In genomic region chr9:35792044-35792813, GRCh38 we compare ENCODE assay signal across 15 cellular contexts. TPM values are rescaled to one million over a fixed set of nuclear protein-coding genes. Genes with fewer than 3 reads are reported as not detected.
DNase-seq lines count a peak whose midpoint lies in the region; ATAC-seq and TF ChIP-seq lines count a peak whose summit lies in the region.
"Had no signal": no experiment of that assay in that cellular context is flagged by ENCODE, and none has a peak within 500 bp of the region (broad histone marks: within the 10 kb centered on the region; RNA-seq: fewer than 3 reads in every experiment).

No MANE protein-coding gene starts in this region.

- no peak overlapping the region for H2BK15ac ChIP-seq in mesenchymal stem cell (ENCODE audit: low read depth, poor library complexity, severe bottlenecking)

- TF ChIP-seq CTCF in HFF-Myc (IDR thresholded peaks at IDR 0.05; ENCODE audit: low read depth, low read length, missing control alignments) (no peak), coronary artery (IDR thresholded peaks at IDR 0.05) (no peak)

- no peak for ATAC-seq in activated CD8-positive, alpha-beta T cell treated with anti-CD3 and anti-CD28 coated beads, Interleukin-2, amount 10 ng/mL, durations not matched to agents 7 days and 5 days

- CTCF ChIA-PET in activated CD8-positive, alpha-beta T cell treated with anti-CD3 and anti-CD28 coated beads, Interleukin-2, amount 10 ng/mL, durations not matched to agents 7 days and 5 days (lab: Charles Lee): interaction anchor here (1.1 to 1.6 kb wide), 4 partner anchors 34 to 90 kb away, joined by 3 to 4 read pairs (median 4); no protein-coding TSS in a partner anchor

- POLR2A ChIA-PET in activated CD8-positive, alpha-beta T cell treated with anti-CD3 and anti-CD28 coated beads, Interleukin-2, amount 10 ng/mL, durations not matched to agents 7 days and 5 days (lab: Charles Lee): interaction anchor here (0.7 kb wide), 1 partner anchor 13 kb away, joined by 3 read pairs; no protein-coding TSS in a partner anchor

- H3K4me3 ChIP-seq in HFF-Myc (replicated peaks; ENCODE audit: low read depth, low read length) (peak overlapping the region; percentile 39), coronary artery (peak overlapping the region; percentile 93), mesenchymal stem cell (ENCODE audit: insufficient read depth in 1 of 2, low read depth in 1 of 2, low read length in 2 of 2) (peak overlapping the region in 1 of 2 experiments; percentile 77), subcutaneous abdominal adipose tissue (ENCODE audit: low read depth in 1 of 5, low read length in 5 of 5) (peak overlapping the region in 4 of 5 donors; percentile 39 to 69 (median 56))

- peaks cover 8% of the 10 kb centered on the region for H3K36me3 Mint-ChIP-seq in activated CD8-positive, alpha-beta T cell treated with anti-CD3 and anti-CD28 coated beads, Interleukin-2, amount 10 ng/mL, durations not matched to agents 7 days and 5 days (ENCODE audit: low read depth)

- H3K79me1 ChIP-seq in mesenchymal stem cell (replicated peaks; ENCODE audit: low read length, poor library complexity, severe bottlenecking): peaks cover 26% of the 10 kb centered on the region

- peaks cover 28% of the 10 kb centered on the region for H3K4me1 ChIP-seq in mesenchymal stem cell (ENCODE audit: control insufficient read depth, insufficient read depth, low read depth, low read length)
- peaks cover 0 to 44% (median 41%) of the 10 kb centered on the region in 5 donors for H3K4me1 ChIP-seq in subcutaneous abdominal adipose tissue (ENCODE audit: control insufficient read depth in 5 of 5, insufficient read depth in 5 of 5, low read length in 5 of 5)

- no peak overlapping the region for H3K23ac ChIP-seq in mesenchymal stem cell (ENCODE audit: low read length in 2 of 2)

- peak overlapping the region; percentile 80 for H3K4me2 ChIP-seq in mesenchymal stem cell (ENCODE audit: low read length, poor library complexity, severe bottlenecking)
- H3K4me2 ChIP-seq: SK-N-SH had no signal

- peak overlapping the region; percentile 13 to 28 for H3K18ac ChIP-seq in mesenchymal stem cell (ENCODE audit: low read depth in 1 of 2, low read length in 2 of 2)

- H3K4ac ChIP-seq in mesenchymal stem cell (ENCODE audit: low read depth in 1 of 2, low read length in 2 of 2): peak overlapping the region; percentile 17 to 36

- H3K27me3 ChIP-seq in mesenchymal stem cell (ENCODE audit: control insufficient read depth in 1 of 2, insufficient read depth in 1 of 2, low read length in 2 of 2): no peaks in the 10 kb centered on the region
- H3K27me3 ChIP-seq in subcutaneous abdominal adipose tissue (ENCODE audit: control insufficient read depth in 5 of 5, insufficient read depth in 4 of 5, low read length in 5 of 5): no peaks in the 10 kb centered on the region

- H2BK12ac ChIP-seq in mesenchymal stem cell (ENCODE audit: low read length in 2 of 2): peak overlapping the region in 1 of 2 experiments; percentile 7

- H3K36me3 ChIP-seq in mesenchymal stem cell (ENCODE audit: control insufficient read depth in 1 of 2, insufficient read depth in 2 of 2, low read depth in 1 of 2, low read length in 2 of 2) (peaks cover 0 to 6% of the 10 kb centered on the region in 2 experiments), subcutaneous abdominal adipose tissue (ENCODE audit: control insufficient read depth in 5 of 5, insufficient read depth in 5 of 5, low read length in 5 of 5) (no peaks in the 10 kb centered on the region)

- H2AK5ac ChIP-seq in mesenchymal stem cell (ENCODE audit: low read length, severe bottlenecking): no peak overlapping the region

- no peaks in the 10 kb centered on the region for H3K9me3 Mint-ChIP-seq in activated CD8-positive, alpha-beta T cell treated with anti-CD3 and anti-CD28 coated beads, Interleukin-2, amount 10 ng/mL, durations not matched to agents 7 days and 5 days (ENCODE audit: insufficient read depth)
- H3K9me3 Mint-ChIP-seq: CD4-positive, CD25-positive, alpha-beta regulatory T cell; dendritic cell treated with granulocyte-macrophage colony-stimulating factor and Interleukin-4, amounts not matched to agents 40 ng/mL and 50 ng/mL, for 4 days had no signal

- H3K9me3 ChIP-seq in mesenchymal stem cell (ENCODE audit: control insufficient read depth, low read length) (no peaks in the 10 kb centered on the region), subcutaneous abdominal adipose tissue (ENCODE audit: control insufficient read depth in 5 of 5, low read length in 5 of 5) (no peaks in the 10 kb centered on the region)
- H3K9me3 ChIP-seq: SK-N-SH had no signal

- H2AFZ ChIP-seq in mesenchymal stem cell (ENCODE audit: low read depth, low read length): no peak overlapping the region

- no peak overlapping the region for H3K14ac ChIP-seq in mesenchymal stem cell (ENCODE audit: low read length in 2 of 2)

- DNase-seq in HFF-Myc (ENCODE audit: extremely low read depth, low read depth) (no peak), coronary artery (ENCODE audit: low spot score) (no peak), mesenchymal stem cell (no peak), medulla oblongata (ENCODE audit: extremely low spot score) (no peak), NCI-H1105 (lab: John Stamatoyannopoulos, UW) (no peak), kidney glomerular epithelial cell (lab: John Stamatoyannopoulos, UW) (no peak)
- DNase-seq in activated CD8-positive, alpha-beta T cell treated with anti-CD3 and anti-CD28 coated beads, Interleukin-2, amount 10 ng/mL, durations not matched to agents 7 days and 5 days: no peak
- DNase-seq: activated CD4-positive, alpha-beta T cell treated with anti-CD3 and anti-CD28 coated beads for 4 hours; activated gamma-delta T cell treated with Interleukin-2 at 50 U/mL for 16 hours; CD4-positive, CD25-positive, alpha-beta regulatory T cell; NCI-H1417 treated with DMSO at 0.1 percent for 48 hours had no signal

- H4K91ac ChIP-seq in mesenchymal stem cell (ENCODE audit: low read length): peak overlapping the region; percentile 31

- H2BK120ac ChIP-seq in mesenchymal stem cell (ENCODE audit: low read depth, low read length): no peak overlapping the region

- no peak overlapping the region for H3K27ac Mint-ChIP-seq in activated CD8-positive, alpha-beta T cell treated with anti-CD3 and anti-CD28 coated beads, Interleukin-2, amount 10 ng/mL, durations not matched to agents 7 days and 5 days
- H3K27ac Mint-ChIP-seq: dendritic cell treated with granulocyte-macrophage colony-stimulating factor and Interleukin-4, amounts not matched to agents 40 ng/mL and 50 ng/mL, for 4 days had no signal

- no peaks in the 10 kb centered on the region for H3K27me3 Mint-ChIP-seq in activated CD8-positive, alpha-beta T cell treated with anti-CD3 and anti-CD28 coated beads, Interleukin-2, amount 10 ng/mL, durations not matched to agents 7 days and 5 days (ENCODE audit: low read depth)
- H3K27me3 Mint-ChIP-seq: CD4-positive, CD25-positive, alpha-beta regulatory T cell had no signal

- H3K27ac ChIP-seq in coronary artery: peak overlapping the region; percentile 77 to 92
- no peak overlapping the region for H3K27ac ChIP-seq in mesenchymal stem cell (ENCODE audit: low read length, poor library complexity, severe bottlenecking)
- no peak overlapping the region for H3K27ac ChIP-seq in subcutaneous abdominal adipose tissue (ENCODE audit: low read depth, low read length)

- H2BK5ac ChIP-seq in mesenchymal stem cell (ENCODE audit: low read depth, low read length, poor library complexity, severe bottlenecking): no peak overlapping the region

- H4K8ac ChIP-seq in mesenchymal stem cell (ENCODE audit: low read length): peak overlapping the region; percentile 71

- WGBS in mesenchymal stem cell: 84% methylated on average over 32 of the region's 33 CpGs

- peak overlapping the region; percentile 91 for H3K9ac ChIP-seq in mesenchymal stem cell (ENCODE audit: low read length)
- H3K9ac ChIP-seq in subcutaneous abdominal adipose tissue (ENCODE audit: low read length in 5 of 5): peak overlapping the region in 3 of 5 donors; percentile 5 to 65 (median 53)
- H3K9ac ChIP-seq: SK-N-SH had no signal

- H3K4me3 Mint-ChIP-seq in activated CD8-positive, alpha-beta T cell treated with anti-CD3 and anti-CD28 coated beads, Interleukin-2, amount 10 ng/mL, durations not matched to agents 7 days and 5 days: no peak overlapping the region
- H3K4me3 Mint-ChIP-seq: CD4-positive, CD25-positive, alpha-beta regulatory T cell; dendritic cell treated with granulocyte-macrophage colony-stimulating factor and Interleukin-4, amounts not matched to agents 40 ng/mL and 50 ng/mL, for 4 days had no signal

- H3K4me1 Mint-ChIP-seq in activated CD8-positive, alpha-beta T cell treated with anti-CD3 and anti-CD28 coated beads, Interleukin-2, amount 10 ng/mL, durations not matched to agents 7 days and 5 days (ENCODE audit: low read depth): peaks cover 22% of the 10 kb centered on the region

RNA-seq across cellular contexts. Expression of gene NPR2, which starts 0.8 kb away (rescaled TPM):
- polyA plus RNA-seq in mesenchymal stem cell (2013, experiment 1 of 2): 28.3 TPM
- polyA plus RNA-seq in mesenchymal stem cell (2013, experiment 2 of 2): 29.8 TPM
- total RNA-seq in activated CD8-positive, alpha-beta T cell treated with anti-CD3 and anti-CD28 coated beads, Interleukin-2, amount 10 ng/mL, durations not matched to agents 7 days and 5 days: 10 to 100 TPM; 10.8 to 11.1 TPM

RNA-seq across cellular contexts. Expression of gene SPAG8, which starts 19.8 kb away (rescaled TPM):
- polyA plus RNA-seq in mesenchymal stem cell (2013, experiment 1 of 2): 0.66 TPM
- polyA plus RNA-seq in mesenchymal stem cell (2013, experiment 2 of 2): 0.47 TPM
- total RNA-seq in activated CD8-positive, alpha-beta T cell treated with anti-CD3 and anti-CD28 coated beads, Interleukin-2, amount 10 ng/mL, durations not matched to agents 7 days and 5 days: 1 to 10 TPM; 1.3 to 1.5 TPM

RNA-seq across cellular contexts. Expression of gene HINT2, which starts 22.6 kb away (rescaled TPM):
- polyA plus RNA-seq in mesenchymal stem cell (2013, experiment 1 of 2): 46.8 TPM
- polyA plus RNA-seq in mesenchymal stem cell (2013, experiment 2 of 2): 44.6 TPM
- 10 to 100 TPM; 74.7 to 76.8 TPM for total RNA-seq in activated CD8-positive, alpha-beta T cell treated with anti-CD3 and anti-CD28 coated beads, Interleukin-2, amount 10 ng/mL, durations not matched to agents 7 days and 5 days

RNA-seq across cellular contexts. Expression of gene FAM221B, which starts 36.3 kb away (rescaled TPM):
- not detected for polyA plus RNA-seq in mesenchymal stem cell (2013, experiment 1 of 2)
- polyA plus RNA-seq in mesenchymal stem cell (2013, experiment 2 of 2): not detected
- total RNA-seq in activated CD8-positive, alpha-beta T cell treated with anti-CD3 and anti-CD28 coated beads, Interleukin-2, amount 10 ng/mL, durations not matched to agents 7 days and 5 days: not detected
- total RNA-seq: CD4-positive, CD25-positive, alpha-beta regulatory T cell; HT1080 had no signal
- polyA plus RNA-seq: SK-N-SH had no signal

RNA-seq across cellular contexts. Expression of gene TMEM8B, which starts 36.8 kb away (rescaled TPM):
- polyA plus RNA-seq in mesenchymal stem cell (2013, experiment 1 of 2): 11.8 TPM
- 12.0 TPM for polyA plus RNA-seq in mesenchymal stem cell (2013, experiment 2 of 2)
- total RNA-seq in activated CD8-positive, alpha-beta T cell treated with anti-CD3 and anti-CD28 coated beads, Interleukin-2, amount 10 ng/mL, durations not matched to agents 7 days and 5 days: 1 to 10 TPM; 1.6 to 2.3 TPM

Comparison
In these comparisons a context has a peak if more than half of its experiments do, and no peak if none do; other contexts are left out.
1. H3K27ac ChIP-seq: peak in coronary artery (2 of 2); none in mesenchymal stem cell (single experiment) and subcutaneous abdominal adipose tissue (single experiment).